ENCODE assay signal across 15 cellular contexts in genomic region chr7:82598958-82599357, GRCh38.
DNase-seq lines count a peak whose midpoint lies in the region; ATAC-seq and TF ChIP-seq lines count a peak whose summit lies in the region.
"Had no signal": no experiment of that assay in that cellular context is flagged by ENCODE, and none has a peak within 500 bp of the region (broad histone marks: within the 10 kb centered on the region; RNA-seq: fewer than 3 reads in every experiment).

No MANE protein-coding gene starts in this region.

- TF ChIP-seq CTCF in foreskin fibroblast (IDR thresholded peaks at IDR 0.05; ENCODE audit: low read depth, low read length) (no peak), endodermal cell (conservative IDR thresholded peaks at IDR 0.05) (no peak)

- ATAC-seq in HG02798 (IDR thresholded peaks at IDR 0.05; ENCODE audit: poor library complexity, unreplicated experiment), result no peak
- ATAC-seq in activated naive CD8-positive, alpha-beta T cell treated with anti-CD3 and anti-CD28 coated beads, Interleukin-2, amount 50 U/mL, for 24 hours, result no peak
- ATAC-seq: activated naive CD4-positive, alpha-beta T cell treated with anti-CD3 and anti-CD28 coated beads, Interleukin-2, amount 50 U/mL, for 72 hours; sciatic nerve had no signal

- no peak overlapping the region for H3K27ac Mint-ChIP-seq in activated naive CD8-positive, alpha-beta T cell treated with anti-CD3 and anti-CD28 coated beads, Interleukin-2, amount 50 U/mL, for 24 hours
- H3K27ac Mint-ChIP-seq in endodermal cell, result no peak overlapping the region
- H3K27ac Mint-ChIP-seq: activated naive CD4-positive, alpha-beta T cell treated with anti-CD3 and anti-CD28 coated beads, Interleukin-2, amount 50 U/mL, for 72 hours; activated T-cell treated with anti-CD3 and anti-CD28 coated beads, Interleukin-2, amount 50 U/mL, for 24 hours had no signal

- H3K36me3 ChIP-seq in endodermal cell (ENCODE audit: control insufficient read depth, insufficient read depth, low read length), result no peaks in the 10 kb centered on the region

- no peak overlapping the region for H3K4me3 Mint-ChIP-seq in activated naive CD8-positive, alpha-beta T cell treated with anti-CD3 and anti-CD28 coated beads, Interleukin-2, amount 50 U/mL, for 24 hours
- H3K4me3 Mint-ChIP-seq in endodermal cell, result no peak overlapping the region
- H3K4me3 Mint-ChIP-seq: activated T-cell treated with anti-CD3 and anti-CD28 coated beads, Interleukin-2, amount 50 U/mL, for 24 hours had no signal

- H3K27ac ChIP-seq in endodermal cell (ENCODE audit: low read depth, low read length), result no peak overlapping the region

- no peak overlapping the region for H3K9ac ChIP-seq in endodermal cell (ENCODE audit: extremely low read depth, low read length, poor library complexity, severe bottlenecking)

- WGBS in endodermal cell (ENCODE audit: insufficient coverage in 1 of 2, insufficient read length in 1 of 2), 2 experiments, result 89 to 100% methylated on average over 1 of the region's 1 CpG

- DNase-seq in A172 (ENCODE audit: low spot score) (peak; percentile 67), ELR (ENCODE audit: low read depth) (peak; percentile 39), astrocyte of the hippocampus (ENCODE audit: low read depth, low spot score) (peak; percentile 46), foreskin fibroblast (peak; percentile 60 to 80), GF-D8 (lab: John Stamatoyannopoulos, UW) (no peak), endodermal cell (no peak)
- DNase-seq in activated naive CD8-positive, alpha-beta T cell treated with anti-CD3 and anti-CD28 coated beads, Interleukin-2, amount 50 U/mL, for 24 hours, result no peak
- DNase-seq: activated T-cell treated with anti-CD3 and anti-CD28 coated beads, Interleukin-2, amount 50 U/mL, for 24 hours; Karpas-422; kidney glomerular epithelial cell; NCI-H526; stimulated activated CD4-positive, alpha-beta T cell treated with anti-CD3 and anti-CD28 coated beads, Interleukin-4, amount 100 ng/mL, for 4 hours had no signal

- no peaks in the 10 kb centered on the region for H3K36me3 Mint-ChIP-seq in activated naive CD8-positive, alpha-beta T cell treated with anti-CD3 and anti-CD28 coated beads, Interleukin-2, amount 50 U/mL, for 24 hours (ENCODE audit: low read depth)
- no peaks in the 10 kb centered on the region for H3K36me3 Mint-ChIP-seq in endodermal cell (ENCODE audit: low read depth)
- H3K36me3 Mint-ChIP-seq: activated naive CD4-positive, alpha-beta T cell treated with anti-CD3 and anti-CD28 coated beads, Interleukin-2, amount 50 U/mL, for 72 hours had no signal

- H3K27me3 Mint-ChIP-seq in activated naive CD8-positive, alpha-beta T cell treated with anti-CD3 and anti-CD28 coated beads, Interleukin-2, amount 50 U/mL, for 24 hours, result no peaks in the 10 kb centered on the region
- peaks cover 14% of the 10 kb centered on the region for H3K27me3 Mint-ChIP-seq in endodermal cell (ENCODE audit: insufficient read depth)
- H3K27me3 Mint-ChIP-seq: activated T-cell treated with anti-CD3 and anti-CD28 coated beads, Interleukin-2, amount 50 U/mL, for 24 hours had no signal

- no peaks in the 10 kb centered on the region for H3K27me3 ChIP-seq in endodermal cell (ENCODE audit: control insufficient read depth, insufficient read depth, low read length, poor library complexity, severe bottlenecking)

- no peaks in the 10 kb centered on the region for H3K9me3 Mint-ChIP-seq in activated naive CD8-positive, alpha-beta T cell treated with anti-CD3 and anti-CD28 coated beads, Interleukin-2, amount 50 U/mL, for 24 hours
- peaks cover 4% of the 10 kb centered on the region for H3K9me3 Mint-ChIP-seq in endodermal cell
- H3K9me3 Mint-ChIP-seq: activated naive CD4-positive, alpha-beta T cell treated with anti-CD3 and anti-CD28 coated beads, Interleukin-2, amount 50 U/mL, for 72 hours; activated T-cell treated with anti-CD3 and anti-CD28 coated beads, Interleukin-2, amount 50 U/mL, for 24 hours had no signal

- H3K4me3 ChIP-seq in foreskin fibroblast (ENCODE audit: low read depth in 1 of 2, low read length in 2 of 2) (no peak overlapping the region), endodermal cell (ENCODE audit: low read length) (no peak overlapping the region)

- H3K9me3 ChIP-seq in endodermal cell (ENCODE audit: control insufficient read depth, low read length), result peaks cover 6% of the 10 kb centered on the region

- peaks cover 3% of the 10 kb centered on the region for H3K4me1 Mint-ChIP-seq in activated naive CD8-positive, alpha-beta T cell treated with anti-CD3 and anti-CD28 coated beads, Interleukin-2, amount 50 U/mL, for 24 hours
- peaks cover 17% of the 10 kb centered on the region for H3K4me1 Mint-ChIP-seq in endodermal cell

- H3K4me1 ChIP-seq in endodermal cell (ENCODE audit: control insufficient read depth, insufficient read depth, low read length), result peaks cover 5% of the 10 kb centered on the region

Comparison
In these comparisons a context has a peak if more than half of its experiments do, and no peak if none do; other contexts are left out.
1. DNase-seq: peak in A172 (single experiment), ELR (single experiment), astrocyte of the hippocampus (single experiment) and foreskin fibroblast (2 of 2); none in GF-D8 (single experiment), activated naive CD8-positive, alpha-beta T cell treated with anti-CD3 and anti-CD28 coated beads, Interleukin-2, amount 50 U/mL, for 24 hours (single experiment) and endodermal cell (single experiment).